In genomic region chr2:235499306-235499812, GRCh38 we compare ENCODE assay signal across 17 cellular contexts. TPM values are rescaled to one million over a fixed set of nuclear protein-coding genes. Genes with fewer than 3 reads are reported as not detected.
DNase-seq lines count a peak whose midpoint lies in the region; ATAC-seq and TF ChIP-seq lines count a peak whose summit lies in the region.
"Had no signal": no experiment of that assay in that cellular context is flagged by ENCODE, and none has a peak within 500 bp of the region (broad histone marks: within the 10 kb centered on the region; RNA-seq: fewer than 3 reads in every experiment).

No MANE protein-coding gene starts in this region.

- no peak overlapping the region for H4K12ac ChIP-seq in trophoblast cell (ENCODE audit: low read depth, low read length)

- no peaks in the 10 kb centered on the region for H3K27me3 ChIP-seq in MM.1S (replicated peaks; ENCODE audit: insufficient read depth, low read length)
- H3K27me3 ChIP-seq in trophoblast cell (ENCODE audit: insufficient read depth, low read length): no peaks in the 10 kb centered on the region

- no peak overlapping the region for H3K23ac ChIP-seq in trophoblast cell (ENCODE audit: low read length)

- H3K14ac ChIP-seq in trophoblast cell (ENCODE audit: low read length): no peak overlapping the region

- peaks cover 46% of the 10 kb centered on the region for H3F3A ChIP-seq in MM.1S (ENCODE audit: insufficient read depth, low read length)

- H2AFZ ChIP-seq in MM.1S (ENCODE audit: low read length) (no peak overlapping the region), trophoblast cell (ENCODE audit: insufficient read depth, low read length, poor library complexity) (no peak overlapping the region)
- H2AFZ ChIP-seq: GM23248 had no signal

- ATAC-seq in HG02642 (IDR thresholded peaks at IDR 0.05; ENCODE audit: poor library complexity, unreplicated experiment): no peak
- ATAC-seq: SK-N-SH treated with all-trans-retinoic acid at 6 μM for 48 hours had no signal

- peaks cover 67% of the 10 kb centered on the region for H3K4me1 ChIP-seq in MM.1S (ENCODE audit: low read length)
- peaks cover 30 to 36% of the 10 kb centered on the region in 2 experiments for H3K4me1 ChIP-seq in trophoblast cell (ENCODE audit: control insufficient read depth in 1 of 2, insufficient read depth in 2 of 2, low read length in 2 of 2)

- H3K79me2 ChIP-seq in MM.1S (ENCODE audit: low read length) (peaks cover 93% of the 10 kb centered on the region), trophoblast cell (ENCODE audit: control insufficient read depth, insufficient read depth, low read length, poor library complexity) (peaks cover 30% of the 10 kb centered on the region)

- peak overlapping the region in 3 of 5 experiments; percentile 6 to 65 (median 18) for H3K27ac Mint-ChIP-seq in brain
- H3K27ac Mint-ChIP-seq: B cell, CD14-positive monocyte had no signal

- TF ChIP-seq CTCF in MM.1S (IDR thresholded peaks at IDR 0.05; ENCODE audit: low read length) (no peak), brain (conservative IDR thresholded peaks at IDR 0.05) (no peak)

- H2AK5ac ChIP-seq in trophoblast cell (ENCODE audit: low read length): no peak overlapping the region

- H3K79me1 ChIP-seq in trophoblast cell (ENCODE audit: low read length): peaks cover 6% of the 10 kb centered on the region

- WGBS in trophoblast cell (ENCODE audit: extremely low coverage, insufficient coverage, insufficient read length): no CpG with 5 or more reads among the region's 11 CpGs

- H2BK120ac ChIP-seq in trophoblast cell (ENCODE audit: insufficient read depth, low read length, poor library complexity): no peak overlapping the region

- H3K9me3 ChIP-seq in MM.1S (replicated peaks; ENCODE audit: insufficient read depth, low read length): no peaks in the 10 kb centered on the region
- H3K9me3 ChIP-seq in trophoblast cell (ENCODE audit: insufficient read depth, low read depth, low read length): no peaks in the 10 kb centered on the region

- DNase-seq in NCI-H510A treated with DMSO at 0.1 percent for 48 hours (lab: John Stamatoyannopoulos, UW): peak; percentile 60
- DNase-seq in NCI-H510A (lab: John Stamatoyannopoulos, UW): no peak
- DNase-seq in MM.1S: no peak
- peak; percentile 64 to 75 for DNase-seq in trophoblast cell
- no peak for DNase-seq in pons (ENCODE audit: low spot score)
- DNase-seq in NCI-H187 (lab: John Stamatoyannopoulos, UW): no peak
- DNase-seq: GM23248, HCEC 1CT, NCI-H1092 treated with DMSO at 0.1 percent for 48 hours, NCI-H1436 treated with DMSO at 0.1 percent for 48 hours, NCI-H2171 treated with DMSO at 0.1 percent for 48 hours, NCI-H446 treated with DMSO at 0.1 percent for 48 hours had no signal

- no peak overlapping the region for H2BK5ac ChIP-seq in trophoblast cell (ENCODE audit: low read depth, low read length, poor library complexity)

- no peaks in the 10 kb centered on the region for H3K9me2 ChIP-seq in MM.1S (replicated peaks; ENCODE audit: insufficient read depth, low read length)

- H4K20me1 ChIP-seq in MM.1S (ENCODE audit: insufficient read depth, low read length): no peaks in the 10 kb centered on the region

- H3K18ac ChIP-seq in trophoblast cell (ENCODE audit: low read length): no peak overlapping the region

- peaks cover 93% of the 10 kb centered on the region for H3K4me1 Mint-ChIP-seq in brain

- peak overlapping the region; percentile 93 for H3K9ac ChIP-seq in MM.1S (ENCODE audit: low read length)
- no peak overlapping the region for H3K9ac ChIP-seq in trophoblast cell (ENCODE audit: low read length)
- H3K9ac ChIP-seq: GM23248 had no signal

- H3K27ac ChIP-seq in MM.1S (ENCODE audit: low read length) (peak overlapping the region; percentile 100), trophoblast cell (ENCODE audit: low read depth, low read length) (no peak overlapping the region)
- H3K27ac ChIP-seq: GM23248 had no signal

- peak overlapping the region in 3 of 5 experiments; percentile 2 to 39 (median 32) for H3K4me3 Mint-ChIP-seq in brain
- H3K4me3 Mint-ChIP-seq: B cell, CD14-positive monocyte had no signal

- H3K36me3 Mint-ChIP-seq in brain: peaks cover 11% of the 10 kb centered on the region
- H3K36me3 Mint-ChIP-seq: CD14-positive monocyte had no signal

- no peak overlapping the region for H3K4ac ChIP-seq in trophoblast cell (ENCODE audit: low read depth, low read length)

- H3K27me3 Mint-ChIP-seq in brain: peaks cover 17% of the 10 kb centered on the region

- H4K91ac ChIP-seq in trophoblast cell (ENCODE audit: low read depth, low read length): no peak overlapping the region

- H4K8ac ChIP-seq in trophoblast cell (ENCODE audit: low read depth, low read length): no peak overlapping the region

- H3K4me3 ChIP-seq in MM.1S (ENCODE audit: low read length): peak overlapping the region; percentile 59; the same call in 1 of the 2 replicates
- H3K4me3 ChIP-seq in trophoblast cell (ENCODE audit: low read depth, low read length): no peak overlapping the region
- H3K4me3 ChIP-seq: GM23248 had no signal

- no peaks in the 10 kb centered on the region for H3K36me3 ChIP-seq in MM.1S (replicated peaks; ENCODE audit: insufficient read depth, low read length)
- H3K36me3 ChIP-seq in trophoblast cell (ENCODE audit: control insufficient read depth in 1 of 2, insufficient read depth in 2 of 2, low read length in 2 of 2): peaks cover 0 to 2% of the 10 kb centered on the region in 2 experiments

- no peak overlapping the region for H2BK12ac ChIP-seq in trophoblast cell (ENCODE audit: low read length)

- no peaks in the 10 kb centered on the region for H3K9me3 Mint-ChIP-seq in brain

- H3K4me2 ChIP-seq in MM.1S (ENCODE audit: low read depth, low read length): peak overlapping the region; percentile 99
- no peak overlapping the region for H3K4me2 ChIP-seq in trophoblast cell (ENCODE audit: low read length)

RNA-seq across cellular contexts. Expression of gene AGAP1, which starts 5.5 kb away (rescaled TPM):
- polyA plus RNA-seq in brain (ENCODE audit: insufficient read depth, low read depth, low replicate concordance): 34.9 TPM
- 17.8 and 18.9 TPM in 2 replicates for polyA plus RNA-seq in trophoblast cell (2013)
- polyA plus RNA-seq: CD14-positive monocyte had no signal

Comparison
In these comparisons a context has a peak if more than half of its experiments do, and no peak if none do; other contexts are left out.
1. DNase-seq: peak in NCI-H510A treated with DMSO at 0.1 percent for 48 hours (single experiment) and trophoblast cell (2 of 2); none in NCI-H510A (single experiment), MM.1S (single experiment), pons (single experiment) and NCI-H187 (0 of 2).